Comparison of ENCODE assay signal across 8 cellular contexts in the genomic region with DNA sequence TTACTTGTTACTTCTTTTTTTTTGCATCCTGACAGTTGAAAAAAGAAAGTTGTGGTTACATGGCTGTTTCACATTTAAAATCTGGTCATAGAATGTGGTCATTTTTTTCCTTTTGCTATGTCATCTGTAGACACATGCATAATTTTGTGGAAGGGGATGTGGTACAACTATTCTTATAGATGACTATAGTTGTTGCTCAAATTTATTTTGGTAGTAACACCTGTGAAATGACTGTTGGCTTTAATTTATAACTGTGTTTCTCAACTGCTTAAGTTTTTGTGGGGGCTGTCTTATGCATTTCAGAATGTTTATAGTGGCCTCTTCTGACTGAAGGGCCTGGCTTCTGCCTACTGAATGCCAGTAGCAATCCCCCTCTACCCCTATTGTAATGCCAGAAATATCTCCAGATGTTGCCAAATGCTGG.
A peak's percentile ranks its signal among the peaks of the same experiment; 100 is the strongest.
DNase-seq lines count a peak whose midpoint lies in the region; ATAC-seq lines count a peak whose summit lies in the region.

No MANE protein-coding gene starts in this region.

- no peak overlapping the region for H2BK120ac ChIP-seq in mesenchymal stem cell (ENCODE audit: low read depth, low read length)

- H2AFZ ChIP-seq in mesenchymal stem cell (ENCODE audit: low read depth, low read length) = no peak overlapping the region

- H3K27ac Mint-ChIP-seq in activated naive CD4-positive, alpha-beta T cell treated with anti-CD3 and anti-CD28 coated beads, Interleukin-2, amount 50 U/mL, for 72 hours = no peak overlapping the region

- H3K27ac ChIP-seq in effector memory CD4-positive, alpha-beta T cell (ENCODE audit: insufficient read depth, low read length, poor library complexity, severe bottlenecking) = no peak overlapping the region
- H3K27ac ChIP-seq in mesenchymal stem cell (ENCODE audit: low read length, poor library complexity, severe bottlenecking) = no peak overlapping the region

- H3K36me3 ChIP-seq in effector memory CD4-positive, alpha-beta T cell (ENCODE audit: control insufficient read depth, insufficient read depth, low read length) = peaks cover 60% of the 10 kb centered on the region
- H3K36me3 ChIP-seq in mesenchymal stem cell (ENCODE audit: control insufficient read depth in 1 of 2, insufficient read depth in 2 of 2, low read depth in 1 of 2, low read length in 2 of 2) = peaks cover 3 to 57% of the 10 kb centered on the region in 2 experiments

- no peak overlapping the region for H3K18ac ChIP-seq in mesenchymal stem cell (ENCODE audit: low read depth in 1 of 2, low read length in 2 of 2)

- H3K27me3 ChIP-seq in effector memory CD4-positive, alpha-beta T cell (replicated peaks; ENCODE audit: control insufficient read depth, insufficient read depth, low read length, poor library complexity, severe bottlenecking) = no peaks in the 10 kb centered on the region
- H3K27me3 ChIP-seq in mesenchymal stem cell (ENCODE audit: control insufficient read depth in 1 of 2, insufficient read depth in 1 of 2, low read length in 2 of 2) = no peaks in the 10 kb centered on the region

- no peak overlapping the region for H2AK5ac ChIP-seq in mesenchymal stem cell (ENCODE audit: low read length, severe bottlenecking)

- H3K14ac ChIP-seq in mesenchymal stem cell (ENCODE audit: low read length in 2 of 2) = no peak overlapping the region

- no peak overlapping the region for H3K4me3 ChIP-seq in effector memory CD4-positive, alpha-beta T cell (ENCODE audit: insufficient read depth, low read depth, low read length, poor library complexity, severe bottlenecking)
- no peak overlapping the region for H3K4me3 ChIP-seq in mesenchymal stem cell (ENCODE audit: insufficient read depth in 1 of 2, low read depth in 1 of 2, low read length in 2 of 2)

- H3K9me3 ChIP-seq in effector memory CD4-positive, alpha-beta T cell (ENCODE audit: control insufficient read depth, low read length) = no peaks in the 10 kb centered on the region
- H3K9me3 ChIP-seq in mesenchymal stem cell (ENCODE audit: control insufficient read depth, low read length) = no peaks in the 10 kb centered on the region

- peaks cover 5% of the 10 kb centered on the region for H3K79me1 ChIP-seq in mesenchymal stem cell (replicated peaks; ENCODE audit: low read length, poor library complexity, severe bottlenecking)

- no peaks in the 10 kb centered on the region for H3K4me1 ChIP-seq in effector memory CD4-positive, alpha-beta T cell (ENCODE audit: control insufficient read depth, insufficient read depth, low read length, poor library complexity, severe bottlenecking)
- H3K4me1 ChIP-seq in mesenchymal stem cell (ENCODE audit: control insufficient read depth, insufficient read depth, low read depth, low read length) = no peaks in the 10 kb centered on the region

- no peak overlapping the region for H3K23ac ChIP-seq in mesenchymal stem cell (ENCODE audit: low read length in 2 of 2)

- no peak overlapping the region for H3K4ac ChIP-seq in mesenchymal stem cell (ENCODE audit: low read depth in 1 of 2, low read length in 2 of 2)

- H2BK5ac ChIP-seq in mesenchymal stem cell (ENCODE audit: low read depth, low read length, poor library complexity, severe bottlenecking) = no peak overlapping the region

- peaks cover 9 to 32% of the 10 kb centered on the region in 2 donors for H3K36me3 Mint-ChIP-seq in activated naive CD4-positive, alpha-beta T cell treated with anti-CD3 and anti-CD28 coated beads, Interleukin-2, amount 50 U/mL, for 72 hours

- DNase-seq in activated naive CD4-positive, alpha-beta T cell treated with anti-CD3 and anti-CD28 coated beads, Interleukin-2, amount 50 U/mL, for 72 hours (ENCODE audit: low spot score in 2 of 2) = peak in 1 of 2 donors; percentile 7
- DNase-seq in effector memory CD4-positive, alpha-beta T cell = no peak
- DNase-seq in mesenchymal stem cell = no peak
- no peak for DNase-seq in NCI-H1417 (lab: John Stamatoyannopoulos, UW)
- no peak for DNase-seq in DMS53 (lab: John Stamatoyannopoulos, UW)

- peaks cover 3 to 7% of the 10 kb centered on the region in 2 donors for H3K9me3 Mint-ChIP-seq in activated naive CD4-positive, alpha-beta T cell treated with anti-CD3 and anti-CD28 coated beads, Interleukin-2, amount 50 U/mL, for 72 hours

- H4K8ac ChIP-seq in mesenchymal stem cell (ENCODE audit: low read length) = no peak overlapping the region

- H3K9ac ChIP-seq in mesenchymal stem cell (ENCODE audit: low read length) = no peak overlapping the region

- ATAC-seq in GM18498 (IDR thresholded peaks at IDR 0.05; ENCODE audit: unreplicated experiment) (peak; percentile 98), GM21423 (IDR thresholded peaks at IDR 0.05; ENCODE audit: unreplicated experiment) (peak; percentile 97), HG03457 (IDR thresholded peaks at IDR 0.05; ENCODE audit: unreplicated experiment) (peak; percentile 95)
- peak; percentile 88 to 100 for ATAC-seq in activated naive CD4-positive, alpha-beta T cell treated with anti-CD3 and anti-CD28 coated beads, Interleukin-2, amount 50 U/mL, for 72 hours

- no peak overlapping the region for H4K91ac ChIP-seq in mesenchymal stem cell (ENCODE audit: low read length)

- no peak overlapping the region for H3K4me2 ChIP-seq in mesenchymal stem cell (ENCODE audit: low read length, poor library complexity, severe bottlenecking)

- H2BK12ac ChIP-seq in mesenchymal stem cell (ENCODE audit: low read length in 2 of 2) = no peak overlapping the region

- H2BK15ac ChIP-seq in mesenchymal stem cell (ENCODE audit: low read depth, poor library complexity, severe bottlenecking) = no peak overlapping the region
